Comparison of ENCODE assay signal across 25 cellular contexts in the genomic region with DNA sequence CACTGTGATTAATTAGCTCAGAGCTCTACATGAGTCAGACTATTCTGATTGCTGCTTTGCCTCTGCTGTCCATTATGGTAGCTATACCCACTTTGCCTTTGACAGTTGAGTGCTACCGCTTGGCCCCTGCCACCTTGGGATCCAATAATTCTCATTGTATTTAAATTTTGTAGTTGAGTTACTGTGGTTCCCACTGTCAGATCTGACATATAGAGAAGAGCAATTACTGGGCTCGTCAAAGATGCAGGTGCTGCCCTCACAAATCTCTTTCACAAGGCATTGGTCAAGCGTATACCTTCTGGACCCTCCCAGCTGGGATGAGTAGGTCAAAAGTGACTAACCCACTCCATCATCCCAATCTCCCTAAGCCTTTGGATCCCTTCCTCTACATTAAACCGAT. TPM values are rescaled to one million over a fixed set of nuclear protein-coding genes. Genes with fewer than 3 reads are reported as not detected.
"Had no signal": no experiment of that assay in that cellular context is flagged by ENCODE, and none has a peak within 500 bp of the region (broad histone marks: within the 10 kb centered on the region; RNA-seq: fewer than 3 reads in every experiment).

No MANE protein-coding gene starts in this region.

- H3K9me3 Mint-ChIP-seq: effector memory CD8-positive, alpha-beta T cell had no signal

- DNase-seq: colonic mucosa; cortex of kidney; effector CD8-positive, alpha-beta T cell; effector memory CD8-positive, alpha-beta T cell; endodermal cell; esophagus squamous epithelium; foreskin fibroblast; foreskin melanocyte; gastrocnemius medialis; glutamatergic neuron; head of caudate nucleus; heart right ventricle; hippocampal formation; left cardiac atrium; left lung; left ventricle myocardium superior; lower lobe of right lung; mesenchymal stem cell; mucosa of descending colon; naive B cell; naive thymus-derived CD8-positive, alpha-beta T cell had no signal

- ATAC-seq: effector memory CD8-positive, alpha-beta T cell; esophagus mucosa; gastrocnemius medialis; heart right ventricle; left cardiac atrium; left lung; left ventricle myocardium superior; lower lobe of right lung; mucosa of descending colon; naive thymus-derived CD8-positive, alpha-beta T cell had no signal

- H3K27ac ChIP-seq: colonic mucosa, epithelial cell of prostate, esophagus squamous epithelium, gastrocnemius medialis, heart right ventricle, left lung, lower lobe of right lung had no signal

- H3K27ac Mint-ChIP-seq: dendritic cell treated with granulocyte-macrophage colony-stimulating factor and Interleukin-4, amounts not matched to agents 40 ng/mL and 50 ng/mL, for 4 days; endodermal cell; mesothelial cell of epicardium had no signal

- H3K4me3 ChIP-seq: colonic mucosa, esophagus squamous epithelium, gastrocnemius medialis, heart right ventricle, left lung, lower lobe of right lung, mucosa of descending colon had no signal

- H3K9me3 ChIP-seq: colonic mucosa, gastrocnemius medialis, mucosa of descending colon had no signal

- H3K27me3 Mint-ChIP-seq: effector memory CD8-positive, alpha-beta T cell; naive B cell; naive thymus-derived CD8-positive, alpha-beta T cell had no signal

- H3K36me3 ChIP-seq: colonic mucosa, esophagus squamous epithelium, gastrocnemius medialis, heart right ventricle, left lung, lower lobe of right lung had no signal

- H3K4me3 Mint-ChIP-seq: dendritic cell treated with granulocyte-macrophage colony-stimulating factor and Interleukin-4, amounts not matched to agents 40 ng/mL and 50 ng/mL, for 4 days; effector memory CD8-positive, alpha-beta T cell; endodermal cell; mesothelial cell of epicardium had no signal

- H3K4me1 ChIP-seq: colonic mucosa had no signal

RNA-seq across cellular contexts. Expression of a gene that starts 18.3 kb away (rescaled TPM):
- total RNA-seq: endodermal cell had no signal
